8 cellular contexts compared by ENCODE assay signal in the genomic region with DNA sequence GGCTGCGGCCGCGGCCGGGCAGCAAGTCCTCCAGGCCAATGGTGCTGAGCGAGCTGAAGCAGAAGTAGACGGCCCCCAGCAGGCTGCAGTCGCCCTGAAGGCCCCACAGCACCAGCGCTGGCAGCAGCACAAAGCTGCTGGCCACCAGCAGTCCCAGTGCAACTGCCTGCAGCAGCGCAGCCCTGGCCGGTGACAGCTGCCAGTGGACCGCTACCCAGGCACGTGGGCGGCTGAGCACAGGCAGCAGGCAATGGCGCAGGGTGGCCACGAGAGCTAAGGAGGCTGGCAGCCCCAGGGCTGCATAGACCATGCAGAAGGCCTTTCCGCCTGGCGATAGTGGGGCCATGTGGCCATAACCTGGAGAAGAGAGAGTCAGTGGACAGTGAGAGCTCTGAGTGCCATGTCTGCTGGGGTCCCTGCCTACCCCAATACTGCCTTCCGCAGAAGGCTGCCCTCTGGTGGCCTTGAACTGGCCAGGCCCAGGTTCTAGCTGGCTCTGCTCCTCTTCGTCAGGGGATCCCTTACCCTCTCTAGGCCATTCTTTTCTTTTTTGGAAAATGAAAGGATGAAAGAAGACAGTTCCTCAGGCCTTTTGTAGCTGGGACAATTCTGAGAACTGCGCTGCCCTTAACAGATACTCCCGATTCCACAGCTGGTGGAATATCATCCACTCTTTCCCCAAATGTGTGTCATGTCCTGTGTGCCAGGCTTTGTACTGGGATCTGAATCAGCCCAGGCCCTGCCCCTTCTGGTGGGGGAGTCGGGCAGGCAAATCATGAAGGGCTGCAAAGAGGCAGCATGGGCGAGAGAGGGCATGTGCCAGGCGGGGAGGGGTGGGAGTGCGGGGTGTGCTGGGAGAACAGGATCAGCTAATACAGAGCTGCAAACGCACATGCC. TPM values are rescaled to one million over a fixed set of nuclear protein-coding genes. Genes with fewer than 3 reads are reported as not detected.
DNase-seq lines count a peak whose midpoint lies in the region; ATAC-seq and TF ChIP-seq lines count a peak whose summit lies in the region.

No MANE protein-coding gene starts in this region.

- peak; percentile 79 for DNase-seq in activated CD8-positive, alpha-beta memory T cell treated with anti-CD3 and anti-CD28 coated beads for 24 hours
- DNase-seq in activated CD8-positive, alpha-beta memory T cell treated with anti-CD3 and anti-CD28 coated beads, Interleukin-2, amount 50 U/mL, for 48 hours = no peak
- peak; percentile 62 to 78 for DNase-seq in SJSA1 (ENCODE audit: low read depth in 1 of 2, low spot score in 2 of 2)
- DNase-seq in cerebellum (ENCODE audit: low spot score) = peak; percentile 59
- peak; percentile 76 for DNase-seq in medulla oblongata (ENCODE audit: extremely low spot score)
- no peak for DNase-seq in uterus
- no peak for DNase-seq in NCI-H226

- no peak for TF ChIP-seq POLR2A in uterus (IDR thresholded peaks at IDR 0.05)

- H3K9me3 ChIP-seq in SJSA1 (replicated peaks) (no peaks in the 10 kb centered on the region), uterus (no peaks in the 10 kb centered on the region)

- H3K4me1 ChIP-seq in SJSA1 (replicated peaks) (no peaks in the 10 kb centered on the region; the same call in 1 of the 2 replicates), uterus (peaks cover 0 to 3% of the 10 kb centered on the region in 2 donors)

- H3K27me3 ChIP-seq in SJSA1 (replicated peaks) (no peaks in the 10 kb centered on the region), uterus (no peaks in the 10 kb centered on the region)

- H3K4me3 ChIP-seq in SJSA1 (no peak overlapping the region), uterus (no peak overlapping the region)

- TF ChIP-seq CTCF in uterus (IDR thresholded peaks at IDR 0.05) = peak; percentile 53 to 59 (median 58)

- H3K27ac ChIP-seq in SJSA1 (no peak overlapping the region), uterus (peak overlapping the region in 1 of 2 donors; percentile 25)

- H3K36me3 ChIP-seq in SJSA1 (peaks cover 66% of the 10 kb centered on the region), uterus (no peaks in the 10 kb centered on the region)

- intact Hi-C loops in uterus (cut with DNase I; ENCODE audit: low total_unique reads) = no loop called here

- no peak for ATAC-seq in GM21723 (IDR thresholded peaks at IDR 0.05; ENCODE audit: unreplicated experiment)

RNA-seq across cellular contexts. Expression of a gene that starts 1.8 kb away (rescaled TPM):
- 0.13 TPM in 1 of 2 replicates, not detected in the other for total RNA-seq in SJSA1 (2014; rRNA removed; shearing (Covaris generic))
- total RNA-seq in cerebellum (0.27 TPM), uterus (1 to 10 TPM in 1 of 4 donors, under 1 TPM in 1, not detected in 2; 0.26 to 5.8 TPM)

RNA-seq across cellular contexts. Expression of a gene that starts 17.9 kb away (rescaled TPM):
- 103 and 107 TPM in 2 replicates for total RNA-seq in SJSA1 (2014; rRNA removed; shearing (Covaris generic))
- 11.4 TPM for total RNA-seq in cerebellum
- total RNA-seq in uterus = 100 to 1,000 TPM in 1 of 4 donors, 10 to 100 TPM in 3; 44.2 to 159 (median 69.5) TPM

RNA-seq across cellular contexts. Expression of a gene that starts 20.3 kb away (rescaled TPM):
- 37.9 and 55.8 TPM in 2 replicates for total RNA-seq in SJSA1 (2014; rRNA removed; shearing (Covaris generic))
- total RNA-seq in cerebellum (15.2 TPM), uterus (100 to 1,000 TPM in 1 of 4 donors, 10 to 100 TPM in 3; 22.1 to 139 (median 51.8) TPM)

RNA-seq across cellular contexts. Expression of a gene that starts 21.4 kb away (rescaled TPM):
- total RNA-seq in SJSA1 (2014; rRNA removed; shearing (Covaris generic)) = 35.1 and 64.9 TPM in 2 replicates
- total RNA-seq in cerebellum (24.7 TPM), uterus (10 to 100 TPM; 13.9 to 83.0 (median 40.8) TPM)

RNA-seq across cellular contexts. Expression of a gene that starts 21.8 kb away (rescaled TPM):
- 27.5 and 39.7 TPM in 2 replicates for total RNA-seq in SJSA1 (2014; rRNA removed; shearing (Covaris generic))
- total RNA-seq in cerebellum (13.8 TPM), uterus (10 to 100 TPM in 3 of 4 donors, 1 to 10 TPM in 1; 6.8 to 47.4 (median 24.6) TPM)

Comparison
In these comparisons a context has a peak if more than half of its experiments do, and no peak if none do; other contexts are left out.
1. DNase-seq: peak in activated CD8-positive, alpha-beta memory T cell treated with anti-CD3 and anti-CD28 coated beads for 24 hours (single experiment), SJSA1 (2 of 2), cerebellum (single experiment) and medulla oblongata (single experiment); none in activated CD8-positive, alpha-beta memory T cell treated with anti-CD3 and anti-CD28 coated beads, Interleukin-2, amount 50 U/mL, for 48 hours (single experiment), uterus (0 of 2) and NCI-H226 (single experiment).